Comparison of ENCODE assay signal across 11 cellular contexts in genomic region chr15:38398134-38398533, GRCh38. TPM values are rescaled to one million over a fixed set of nuclear protein-coding genes. Genes with fewer than 3 reads are reported as not detected.
A peak's percentile ranks its signal among the peaks of the same experiment; 100 is the strongest.
DNase-seq lines count a peak whose midpoint lies in the region; ATAC-seq and TF ChIP-seq lines count a peak whose summit lies in the region.
"Had no signal": no experiment of that assay in that cellular context is flagged by ENCODE, and none has a peak within 500 bp of the region (broad histone marks: within the 10 kb centered on the region; RNA-seq: fewer than 3 reads in every experiment).

No MANE protein-coding gene starts in this region.

- no peak overlapping the region for H3K4me3 Mint-ChIP-seq in CD4-positive, alpha-beta T cell

- H3K36me3 ChIP-seq in IMR-90 (ENCODE audit: control insufficient read depth, insufficient read depth, low read length) (no peaks in the 10 kb centered on the region), breast epithelium (no peaks in the 10 kb centered on the region), hepatocyte (replicated peaks; ENCODE audit: insufficient read depth, low read depth) (no peaks in the 10 kb centered on the region)

- no peaks in the 10 kb centered on the region; a peak in 1 of 4 replicates for H3K79me1 ChIP-seq in IMR-90 (ENCODE audit: low read depth in 1 of 2, low read length in 2 of 2)

- no peaks in the 10 kb centered on the region for H3K9me3 Mint-ChIP-seq in CD4-positive, alpha-beta T cell

- no peaks in the 10 kb centered on the region for H3K4me1 Mint-ChIP-seq in CD4-positive, alpha-beta T cell (ENCODE audit: low read depth)

- H3K27ac ChIP-seq in IMR-90 (ENCODE audit: insufficient read depth, low read length), result no peak overlapping the region
- H3K27ac ChIP-seq in breast epithelium, result peak overlapping the region; percentile 40 to 62
- H3K27ac ChIP-seq in hepatocyte, result no peak overlapping the region
- H3K27ac ChIP-seq in CD4-positive, alpha-beta T cell (ENCODE audit: low read depth, low read length), result no peak overlapping the region
- H3K27ac ChIP-seq: C4-2B had no signal

- dilution Hi-C loops in IMR-90 (cut with HindIII; ENCODE audit: low sequenced_read_pairs, unreplicated experiment), result no loop called here

- H3K27me3 Mint-ChIP-seq in CD4-positive, alpha-beta T cell, result peaks cover 69% of the 10 kb centered on the region

- H3K79me2 ChIP-seq in hepatocyte, result no peaks in the 10 kb centered on the region

- H3K27me3 ChIP-seq in IMR-90 (ENCODE audit: control insufficient read depth, insufficient read depth, low read length) (no peaks in the 10 kb centered on the region), breast epithelium (no peaks in the 10 kb centered on the region), hepatocyte (no peaks in the 10 kb centered on the region)
- H3K27me3 ChIP-seq in CD4-positive, alpha-beta T cell (ENCODE audit: control insufficient read depth, insufficient read depth, low read length), result peaks cover 17% of the 10 kb centered on the region

- no peak overlapping the region for H3K27ac Mint-ChIP-seq in CD4-positive, alpha-beta T cell

- no peaks in the 10 kb centered on the region for H3K9me2 ChIP-seq in hepatocyte (replicated peaks; ENCODE audit: insufficient read depth)

- no peak overlapping the region for H4K5ac ChIP-seq in IMR-90 (ENCODE audit: low read depth, low read length)

- H3K18ac ChIP-seq in IMR-90 (ENCODE audit: low read depth, low read length), result no peak overlapping the region

- H3K9me3 ChIP-seq in IMR-90 (ENCODE audit: control insufficient read depth, insufficient read depth, low read length) (no peaks in the 10 kb centered on the region), breast epithelium (no peaks in the 10 kb centered on the region), hepatocyte (ENCODE audit: low read depth) (no peaks in the 10 kb centered on the region)
- H3K9me3 ChIP-seq in CD4-positive, alpha-beta T cell (ENCODE audit: control insufficient read depth, low read length), result no peaks in the 10 kb centered on the region

- H2BK5ac ChIP-seq in IMR-90 (ENCODE audit: low read depth, low read length, poor library complexity, severe bottlenecking), result peak overlapping the region; percentile 51

- no peak overlapping the region for H2AK5ac ChIP-seq in IMR-90 (ENCODE audit: low read depth, low read length)

- no peak overlapping the region for H3K56ac ChIP-seq in IMR-90 (ENCODE audit: extremely low read depth, insufficient read depth, low read length)

- POLR2A ChIA-PET in IMR-90 (lab: Charles Lee; ENCODE audit: unreplicated experiment), result interaction anchor here (0.6 kb wide), 1 partner anchor 397 kb away, joined by 10 read pairs; no protein-coding TSS in a partner anchor
- POLR2A ChIA-PET in CD4-positive, alpha-beta T cell (lab: Charles Lee), result no interaction called here

- peaks cover 7% of the 10 kb centered on the region for H3K9me1 ChIP-seq in IMR-90 (ENCODE audit: insufficient read depth, low read length)

- H2BK20ac ChIP-seq in IMR-90 (ENCODE audit: low read depth, low read length), result no peak overlapping the region

- intact Hi-C loops in IMR-90 (cut with micrococcal nuclease), result no loop called here
- intact Hi-C loops in breast epithelium (cut with DNase I; ENCODE audit: low total_unique reads), result no loop called here
- intact Hi-C loops in CD4-positive, alpha-beta T cell (cut with DNase I, micrococcal nuclease), result no loop called here

- no peak for TF ChIP-seq POLR2A in IMR-90 (IDR thresholded peaks at IDR 0.05; ENCODE audit: low read depth, low read length)
- TF ChIP-seq POLR2A in breast epithelium (IDR thresholded peaks at IDR 0.05), result no peak

- ATAC-seq in IMR-90 (ENCODE audit: low read depth) (peak; percentile 98), GM21360 (IDR thresholded peaks at IDR 0.05; ENCODE audit: unreplicated experiment) (no peak)
- ATAC-seq in CD4-positive, alpha-beta T cell (ENCODE audit: poor library complexity), result no peak

- no peak overlapping the region for H4K91ac ChIP-seq in IMR-90 (ENCODE audit: insufficient read depth, low read depth, low read length)

- H3K9ac ChIP-seq in IMR-90 (ENCODE audit: low read depth, low read length), result no peak overlapping the region

- in situ Hi-C loops in ACHN (cut with HindIII; ENCODE audit: low pct_ligation_motif_present, low pct_unique_long_range_greater_than_20kb, low sequenced_read_pairs) (no loop called here), IMR-90 (cut with MboI; ENCODE audit: low sequenced_read_pairs) (no loop called here)

- peak; percentile 89 for DNase-seq in ACHN
- DNase-seq in IMR-90, result peak; percentile 99
- no peak for DNase-seq in breast epithelium (ENCODE audit: low spot score in 2 of 2)
- DNase-seq in kidney tubule cell (ENCODE audit: low spot score), result peak; percentile 98
- DNase-seq in cerebellar nuclear complex (lab: John Stamatoyannopoulos, UW), result no peak
- DNase-seq in hepatocyte (ENCODE audit: low spot score), result no peak
- DNase-seq in CD4-positive, alpha-beta T cell, result no peak
- DNase-seq: activated T-cell treated with anti-CD3 and anti-CD28 coated beads for 4 hours, NCI-H1092 treated with DMSO at 0.1 percent for 48 hours had no signal

- no peak overlapping the region for H4K8ac ChIP-seq in IMR-90 (ENCODE audit: low read depth in 2 of 2, low read length in 2 of 2)

- H2AFZ ChIP-seq in IMR-90 (replicated peaks; ENCODE audit: low read length, poor library complexity) (no peak overlapping the region), hepatocyte (no peak overlapping the region)

- H3K4me3 ChIP-seq in IMR-90 (ENCODE audit: insufficient read depth, low read depth, low read length) (no peak overlapping the region), breast epithelium (no peak overlapping the region), hepatocyte (no peak overlapping the region)

- peaks cover 8% of the 10 kb centered on the region; the same call in 1 of the 2 replicates for H3K4me1 ChIP-seq in IMR-90 (ENCODE audit: control insufficient read depth, insufficient read depth, low read length)
- H3K4me1 ChIP-seq in breast epithelium, result no peaks in the 10 kb centered on the region
- H3K4me1 ChIP-seq in hepatocyte (ENCODE audit: insufficient read depth), result no peaks in the 10 kb centered on the region

- H3K4ac ChIP-seq in IMR-90 (ENCODE audit: low read depth, low read length), result no peak overlapping the region

- no peak overlapping the region for H3K23ac ChIP-seq in IMR-90 (ENCODE audit: low read depth, low read length)

- no CpG with 5 or more reads among the region's 2 CpGs for WGBS in IMR-90 (ENCODE audit: extremely low coverage in 2 of 2, insufficient read length in 1 of 2), 2 experiments
- 84% methylated on average over 2 of the region's 2 CpGs for WGBS in hepatocyte (ENCODE audit: low lambda C conversion rate, missing lambda C conversion rate)

- no TSS peak for BruUV-seq in IMR-90 (replicated peaks; lab: Mats Ljungman, UMichigan)

- no peak for TF ChIP-seq CTCF in IMR-90 (conservative IDR thresholded peaks at IDR 0.05; ENCODE audit: low read depth, low read length)
- TF ChIP-seq CTCF in breast epithelium (IDR thresholded peaks at IDR 0.05), result no peak
- TF ChIP-seq CTCF in hepatocyte (IDR thresholded peaks at IDR 0.05; ENCODE audit: poor library complexity), result no peak
- TF ChIP-seq CTCF in CD4-positive, alpha-beta T cell (IDR thresholded peaks at IDR 0.05), result no peak

- TF ChIP-seq RAD21 in IMR-90 (IDR thresholded peaks at IDR 0.05; ENCODE audit: low read length), result no peak

- H2BK15ac ChIP-seq in IMR-90 (ENCODE audit: low read depth, low read length), result no peak overlapping the region

- CTCF ChIA-PET in IMR-90 (lab: Yijun Ruan, JAX), result no interaction called here
- CTCF ChIA-PET in CD4-positive, alpha-beta T cell (lab: Charles Lee), result no interaction called here

- H3K14ac ChIP-seq in IMR-90 (replicated peaks; ENCODE audit: low read depth, low read length), result no peak overlapping the region

- H3K36me3 Mint-ChIP-seq in CD4-positive, alpha-beta T cell (ENCODE audit: low read depth), result no peaks in the 10 kb centered on the region

- no peak overlapping the region for H2BK120ac ChIP-seq in IMR-90 (ENCODE audit: low read depth, low read length)

- H3K4me2 ChIP-seq in IMR-90 (ENCODE audit: low read depth, low read length) (no peak overlapping the region), hepatocyte (no peak overlapping the region)

- H4K20me1 ChIP-seq in IMR-90 (ENCODE audit: insufficient read depth, low read length) (no peaks in the 10 kb centered on the region; the same call in 1 of the 2 replicates), hepatocyte (ENCODE audit: insufficient read depth, poor library complexity, severe bottlenecking) (no peaks in the 10 kb centered on the region)

- H2AK9ac ChIP-seq in IMR-90 (replicated peaks; ENCODE audit: low read depth, low read length, poor library complexity), result no peak overlapping the region

TF ChIP-seq in IMR-90, 13 proteins besides CTCF, POLR2A, EP300 and RAD21:
- no peak for TF ChIP-seq MAFK (IDR thresholded peaks at IDR 0.05; ENCODE audit: low read depth, low read length)
- TF ChIP-seq FOS (IDR thresholded peaks at IDR 0.05; ENCODE audit: low read depth, low read length), result peak; percentile 58
- no peak for TF ChIP-seq RCOR1 (IDR thresholded peaks at IDR 0.05; ENCODE audit: insufficient replicate concordance, low read length)
- no peak for TF ChIP-seq SMC3 (IDR thresholded peaks at IDR 0.05; ENCODE audit: low read depth, low read length)

RNA-seq across cellular contexts. Expression of gene FAM98B, which starts 55.8 kb away (rescaled TPM):
- total RNA-seq in IMR-90 (2012; rRNA removed), result 2.7 and 7.2 TPM in 2 replicates
- 7.9 and 12.2 TPM in 2 replicates for polyA plus RNA-seq in IMR-90 (2012; rRNA removed)
- polyA plus RNA-seq in IMR-90 (2012; cell fraction: cytosol; rRNA removed), result 1.0 and 1.5 TPM in 2 replicates
- polyA plus RNA-seq in IMR-90 (2012; cell fraction: nucleus; rRNA removed; ENCODE audit: low replicate concordance), result 0.23 and 2.2 TPM in 2 replicates
- 10 to 100 TPM; 12.0 to 14.6 (median 13.4) TPM for total RNA-seq in breast epithelium
- total RNA-seq in hepatocyte, result 10.5 and 14.1 TPM in 2 replicates
- 2.6 and 4.4 TPM in 2 replicates for polyA plus RNA-seq in hepatocyte
- total RNA-seq in CD4-positive, alpha-beta T cell, result 10 to 100 TPM; 20.1 to 20.4 TPM

Comparison
In these comparisons a context has a peak if more than half of its experiments do, and no peak if none do; other contexts are left out.
1. DNase-seq: peak in ACHN (single experiment), IMR-90 (single experiment) and kidney tubule cell (single experiment); none in breast epithelium (0 of 2), cerebellar nuclear complex (0 of 2), hepatocyte (single experiment) and CD4-positive, alpha-beta T cell (0 of 10).
2. H3K27ac ChIP-seq: peak in breast epithelium (2 of 2); none in IMR-90 (single experiment), hepatocyte (single experiment) and CD4-positive, alpha-beta T cell (single experiment).